18 cellular contexts compared by ENCODE assay signal in the genomic region with DNA sequence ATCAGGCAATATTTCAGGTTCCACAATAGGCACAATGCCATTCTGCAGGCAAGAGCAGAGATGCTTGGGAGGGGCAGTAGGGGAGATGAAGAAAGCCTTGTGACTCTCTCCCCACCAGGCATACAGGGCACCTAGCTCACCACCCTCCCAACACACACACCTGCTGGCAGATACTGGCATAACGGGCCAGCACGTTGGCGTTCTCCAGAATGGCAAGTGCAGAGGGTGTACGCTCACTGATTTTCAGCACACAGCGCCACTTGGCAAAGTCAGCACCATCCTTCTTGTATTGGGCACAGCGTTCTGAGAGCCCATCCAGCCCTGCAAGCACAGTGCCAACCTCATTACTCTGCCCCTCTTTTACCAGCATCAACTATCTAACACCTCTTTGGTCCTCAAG. TPM values are rescaled to one million over a fixed set of nuclear protein-coding genes. Genes with fewer than 3 reads are reported as not detected.
A peak's percentile ranks its signal among the peaks of the same experiment; 100 is the strongest.
DNase-seq lines count a peak whose midpoint lies in the region; ATAC-seq and TF ChIP-seq lines count a peak whose summit lies in the region.
"Had no signal": no experiment of that assay in that cellular context is flagged by ENCODE, and none has a peak within 500 bp of the region (broad histone marks: within the 10 kb centered on the region; RNA-seq: fewer than 3 reads in every experiment).

No MANE protein-coding gene starts in this region.

- H3K9me3 Mint-ChIP-seq in activated T-cell treated with anti-CD3 and anti-CD28 coated beads, Interleukin-2, amount 50 U/mL, for 4 hours, result no peaks in the 10 kb centered on the region
- no peaks in the 10 kb centered on the region for H3K9me3 Mint-ChIP-seq in activated T-helper 17 cell treated with anti-CD3 and anti-CD28 coated beads, Interleukin-2, amount 50 U/mL, for 72 hours
- no peaks in the 10 kb centered on the region for H3K9me3 Mint-ChIP-seq in mesothelial cell of epicardium
- H3K9me3 Mint-ChIP-seq in effector memory CD8-positive, alpha-beta T cell, result no peaks in the 10 kb centered on the region

- no peak overlapping the region for H3K18ac ChIP-seq in neuronal stem cell (ENCODE audit: low read length)

- H2BK120ac ChIP-seq in neuronal stem cell (ENCODE audit: low read depth, low read length), result no peak overlapping the region

- no peak overlapping the region for H3K27ac Mint-ChIP-seq in activated T-helper 17 cell treated with anti-CD3 and anti-CD28 coated beads, Interleukin-2, amount 50 U/mL, for 72 hours
- no peak overlapping the region for H3K27ac Mint-ChIP-seq in mesothelial cell of epicardium
- H3K27ac Mint-ChIP-seq in effector memory CD8-positive, alpha-beta T cell, result no peak overlapping the region

- WGBS in neuronal stem cell (ENCODE audit: extremely low coverage in 2 of 2, insufficient read length in 2 of 2, insufficient replicate concordance in 1 of 2), 2 donors, result no CpG with 5 or more reads among the region's 6 CpGs

- peaks cover 50% of the 10 kb centered on the region for H3K4me1 Mint-ChIP-seq in activated T-cell treated with anti-CD3 and anti-CD28 coated beads, Interleukin-2, amount 50 U/mL, for 4 hours (ENCODE audit: low read depth)
- H3K4me1 Mint-ChIP-seq in activated T-helper 17 cell treated with anti-CD3 and anti-CD28 coated beads, Interleukin-2, amount 50 U/mL, for 72 hours, result peaks cover 26% of the 10 kb centered on the region
- H3K4me1 Mint-ChIP-seq in mesothelial cell of epicardium, result peaks cover 28% of the 10 kb centered on the region
- H3K4me1 Mint-ChIP-seq in effector memory CD8-positive, alpha-beta T cell (ENCODE audit: low read depth in 2 of 2), result peaks cover 37 to 38% of the 10 kb centered on the region in 2 donors

- peaks cover 2% of the 10 kb centered on the region for H3K79me1 ChIP-seq in neuronal stem cell (ENCODE audit: low read depth, low read length)

- H2AFZ ChIP-seq in neuronal stem cell (ENCODE audit: low read length), result no peak overlapping the region

- H3K27ac ChIP-seq in neuronal stem cell (replicated peaks; ENCODE audit: low read length), result no peak overlapping the region
- H3K27ac ChIP-seq: gastrocnemius medialis, uterus had no signal

- no peaks in the 10 kb centered on the region for H3K36me3 Mint-ChIP-seq in activated T-cell treated with anti-CD3 and anti-CD28 coated beads, Interleukin-2, amount 50 U/mL, for 4 hours (ENCODE audit: insufficient read depth)
- H3K36me3 Mint-ChIP-seq in activated T-helper 17 cell treated with anti-CD3 and anti-CD28 coated beads, Interleukin-2, amount 50 U/mL, for 72 hours (ENCODE audit: low read depth), result peaks cover 80% of the 10 kb centered on the region
- H3K36me3 Mint-ChIP-seq in mesothelial cell of epicardium, result peaks cover 4% of the 10 kb centered on the region
- H3K36me3 Mint-ChIP-seq in effector memory CD8-positive, alpha-beta T cell (ENCODE audit: insufficient read depth), result peaks cover 10% of the 10 kb centered on the region

- H3K4me3 Mint-ChIP-seq in activated T-cell treated with anti-CD3 and anti-CD28 coated beads, Interleukin-2, amount 50 U/mL, for 4 hours, result no peak overlapping the region
- peak overlapping the region; percentile 97 for H3K4me3 Mint-ChIP-seq in activated T-helper 17 cell treated with anti-CD3 and anti-CD28 coated beads, Interleukin-2, amount 50 U/mL, for 72 hours
- no peak overlapping the region for H3K4me3 Mint-ChIP-seq in mesothelial cell of epicardium
- H3K4me3 Mint-ChIP-seq in effector memory CD8-positive, alpha-beta T cell, result no peak overlapping the region

- no peaks in the 10 kb centered on the region for H3K9me3 ChIP-seq in neuronal stem cell (replicated peaks in 1 of 2; ENCODE audit: control insufficient read depth in 2 of 2, insufficient read depth in 1 of 2, low read depth in 1 of 2, low read length in 2 of 2)
- H3K9me3 ChIP-seq: gastrocnemius medialis, mucosa of descending colon, uterus had no signal

- no peak overlapping the region for H3K14ac ChIP-seq in neuronal stem cell (ENCODE audit: low read length)

- H3K4ac ChIP-seq in neuronal stem cell (ENCODE audit: low read length), result no peak overlapping the region

- H3K4me3 ChIP-seq in neuronal stem cell (ENCODE audit: low read length in 2 of 2), result no peak overlapping the region
- H3K4me3 ChIP-seq: gastrocnemius medialis, mucosa of descending colon, uterus had no signal

- no peak overlapping the region for H2BK12ac ChIP-seq in neuronal stem cell (ENCODE audit: low read length)

- no peaks in the 10 kb centered on the region for H3K27me3 Mint-ChIP-seq in activated T-cell treated with anti-CD3 and anti-CD28 coated beads, Interleukin-2, amount 50 U/mL, for 4 hours (ENCODE audit: low read depth)
- H3K27me3 Mint-ChIP-seq in activated T-helper 17 cell treated with anti-CD3 and anti-CD28 coated beads, Interleukin-2, amount 50 U/mL, for 72 hours, result no peaks in the 10 kb centered on the region
- no peaks in the 10 kb centered on the region for H3K27me3 Mint-ChIP-seq in mesothelial cell of epicardium (ENCODE audit: low read depth)
- no peaks in the 10 kb centered on the region for H3K27me3 Mint-ChIP-seq in effector memory CD8-positive, alpha-beta T cell

- H3K27me3 ChIP-seq in neuronal stem cell (ENCODE audit: control insufficient read depth in 3 of 3, insufficient read depth in 3 of 3, low read depth in 1 of 3, low read length in 3 of 3), result peaks cover 0 to 9% (median 0%) of the 10 kb centered on the region in 3 experiments
- H3K27me3 ChIP-seq: gastrocnemius medialis, uterus had no signal

- peaks cover 25 to 40% of the 10 kb centered on the region in 2 donors for H3K36me3 ChIP-seq in neuronal stem cell (replicated peaks in 1 of 2; ENCODE audit: control insufficient read depth in 2 of 2, insufficient read depth in 2 of 2, low read length in 2 of 2)
- H3K36me3 ChIP-seq: gastrocnemius medialis, uterus had no signal

- peaks cover 2 to 7% of the 10 kb centered on the region in 2 donors for H3K4me1 ChIP-seq in neuronal stem cell (ENCODE audit: control insufficient read depth in 2 of 2, insufficient read depth in 1 of 2, low read depth in 1 of 2, low read length in 2 of 2)

- TF ChIP-seq CTCF in GM12872 (IDR thresholded peaks at IDR 0.05; ENCODE audit: insufficient read depth, low read depth, low read length), result peak; percentile 47; the same call in 1 of the 3 replicates
- TF ChIP-seq CTCF in mesothelial cell of epicardium (IDR thresholded peaks at IDR 0.05; ENCODE audit: unreplicated experiment), result peak; percentile 35

- no peak for ATAC-seq in activated T-cell treated with anti-CD3 and anti-CD28 coated beads, Interleukin-2, amount 50 U/mL, for 4 hours
- no peak for ATAC-seq in activated T-helper 17 cell treated with anti-CD3 and anti-CD28 coated beads, Interleukin-2, amount 50 U/mL, for 72 hours (replicated peaks)
- no peak for ATAC-seq in HG03025 (IDR thresholded peaks at IDR 0.05; ENCODE audit: low FRiP score, unreplicated experiment)
- ATAC-seq in effector memory CD8-positive, alpha-beta T cell (replicated peaks), result no peak
- ATAC-seq: gastrocnemius medialis, mucosa of descending colon had no signal

- H2BK5ac ChIP-seq in neuronal stem cell (ENCODE audit: low read length), result no peak overlapping the region

- no peak overlapping the region for H4K91ac ChIP-seq in neuronal stem cell (ENCODE audit: low read depth, low read length, poor library complexity)

- no peak overlapping the region for H2AK5ac ChIP-seq in neuronal stem cell (ENCODE audit: low read depth, low read length)

- H4K8ac ChIP-seq in neuronal stem cell (ENCODE audit: low read depth, low read length), result no peak overlapping the region

- DNase-seq in activated T-cell treated with anti-CD3 and anti-CD28 coated beads, Interleukin-2, amount 50 U/mL, for 1 hour, result peak; percentile 29
- no peak for DNase-seq in activated T-cell treated with anti-CD3 and anti-CD28 coated beads, Interleukin-2, amount 50 U/mL, for 4 hours
- DNase-seq in mesothelial cell of epicardium (ENCODE audit: low spot score in 2 of 2, unreplicated experiment in 2 of 2) (no peak), neuronal stem cell (ENCODE audit: low spot score) (no peak)
- no peak for DNase-seq in effector memory CD8-positive, alpha-beta T cell
- DNase-seq: activated T-cell treated with anti-CD3 and anti-CD28 coated beads for 4 hours, AML-193, EL, gastrocnemius medialis, KBM-7, mucosa of descending colon, NCI-H187, posterior cingulate gyrus, SIG-M5, uterus had no signal

- H2BK15ac ChIP-seq in neuronal stem cell (ENCODE audit: low read length), result no peak overlapping the region

- no peak overlapping the region for H3K9ac ChIP-seq in neuronal stem cell (ENCODE audit: low read depth, low read length, poor library complexity)

- no peak overlapping the region for H3K23ac ChIP-seq in neuronal stem cell (ENCODE audit: low read depth, low read length, poor library complexity)

- H3K4me2 ChIP-seq in neuronal stem cell (ENCODE audit: insufficient read depth, low read length, poor library complexity, severe bottlenecking), result no peak overlapping the region

RNA-seq across cellular contexts. Expression of gene ALDOC, which starts 2.2 kb away (rescaled TPM):
- 10 to 100 TPM; 12.4 to 18.4 (median 16.5) TPM for total RNA-seq in activated T-cell treated with anti-CD3 and anti-CD28 coated beads, Interleukin-2, amount 50 U/mL, for 4 hours
- 100 to 1,000 TPM in 1 of 2 donors, 10 to 100 TPM in 1; 55.0 to 335 TPM for total RNA-seq in activated T-helper 17 cell treated with anti-CD3 and anti-CD28 coated beads, Interleukin-2, amount 50 U/mL, for 72 hours
- total RNA-seq in mesothelial cell of epicardium, result 22.6 to 24.6 TPM (median 22.6 TPM) in 3 replicates
- polyA plus RNA-seq in neuronal stem cell (2013, experiment 1 of 2), result 10.6 TPM
- polyA plus RNA-seq in neuronal stem cell (2013, experiment 2 of 2), result 10.9 TPM

RNA-seq across cellular contexts. Expression of gene PIGS, which starts 3.2 kb away (rescaled TPM):
- total RNA-seq in activated T-cell treated with anti-CD3 and anti-CD28 coated beads, Interleukin-2, amount 50 U/mL, for 4 hours, result 10 to 100 TPM; 47.0 to 49.9 (median 48.3) TPM
- 10 to 100 TPM; 33.2 to 38.9 TPM for total RNA-seq in activated T-helper 17 cell treated with anti-CD3 and anti-CD28 coated beads, Interleukin-2, amount 50 U/mL, for 72 hours
- 75.2 to 80.7 TPM (median 78.7 TPM) in 3 replicates for total RNA-seq in mesothelial cell of epicardium
- polyA plus RNA-seq in neuronal stem cell (2013, experiment 1 of 2), result 43.2 TPM
- polyA plus RNA-seq in neuronal stem cell (2013, experiment 2 of 2), result 43.8 TPM

RNA-seq across cellular contexts. Expression of gene UNC119, which starts 22.1 kb away (rescaled TPM):
- total RNA-seq in activated T-cell treated with anti-CD3 and anti-CD28 coated beads, Interleukin-2, amount 50 U/mL, for 4 hours, result 10 to 100 TPM; 21.7 to 26.0 (median 21.8) TPM
- total RNA-seq in activated T-helper 17 cell treated with anti-CD3 and anti-CD28 coated beads, Interleukin-2, amount 50 U/mL, for 72 hours, result 10 to 100 TPM; 39.1 to 67.7 TPM
- 61.0 to 66.2 TPM (median 61.2 TPM) in 3 replicates for total RNA-seq in mesothelial cell of epicardium
- 79.0 TPM for polyA plus RNA-seq in neuronal stem cell (2013, experiment 1 of 2)
- 76.0 TPM for polyA plus RNA-seq in neuronal stem cell (2013, experiment 2 of 2)

RNA-seq across cellular contexts. Expression of gene SPAG5, which starts 24.3 kb away (rescaled TPM):
- 10 to 100 TPM; 23.8 to 30.4 (median 30.1) TPM for total RNA-seq in activated T-cell treated with anti-CD3 and anti-CD28 coated beads, Interleukin-2, amount 50 U/mL, for 4 hours
- 100 to 1,000 TPM; 140 to 195 TPM for total RNA-seq in activated T-helper 17 cell treated with anti-CD3 and anti-CD28 coated beads, Interleukin-2, amount 50 U/mL, for 72 hours
- total RNA-seq in mesothelial cell of epicardium, result 32.1 to 45.2 TPM (median 42.0 TPM) in 3 replicates
- 105 TPM for polyA plus RNA-seq in neuronal stem cell (2013, experiment 1 of 2)
- polyA plus RNA-seq in neuronal stem cell (2013, experiment 2 of 2), result 103 TPM

RNA-seq across cellular contexts. Expression of gene RSKR, which starts 39.4 kb away (rescaled TPM):
- 10 to 100 TPM; 24.6 to 25.3 (median 24.7) TPM for total RNA-seq in activated T-cell treated with anti-CD3 and anti-CD28 coated beads, Interleukin-2, amount 50 U/mL, for 4 hours
- total RNA-seq in activated T-helper 17 cell treated with anti-CD3 and anti-CD28 coated beads, Interleukin-2, amount 50 U/mL, for 72 hours, result 10 to 100 TPM; 25.5 to 36.3 TPM
- total RNA-seq in mesothelial cell of epicardium, result 24.0 to 31.3 TPM (median 26.3 TPM) in 3 replicates
- 11.9 TPM for polyA plus RNA-seq in neuronal stem cell (2013, experiment 1 of 2)
- polyA plus RNA-seq in neuronal stem cell (2013, experiment 2 of 2), result 12.1 TPM
